Comparison of ENCODE assay signal across 14 cellular contexts in genomic region chr22:31271026-31271425, GRCh38. TPM values are rescaled to one million over a fixed set of nuclear protein-coding genes. Genes with fewer than 3 reads are reported as not detected.
DNase-seq lines count a peak whose midpoint lies in the region; ATAC-seq and TF ChIP-seq lines count a peak whose summit lies in the region.
"Had no signal": no experiment of that assay in that cellular context is flagged by ENCODE, and none has a peak within 500 bp of the region (broad histone marks: within the 10 kb centered on the region; RNA-seq: fewer than 3 reads in every experiment).

No MANE protein-coding gene starts in this region.

- H3K36me3 Mint-ChIP-seq in activated T-cell treated with anti-CD3 and anti-CD28 coated beads, Interleukin-2, amount 50 U/mL, for 72 hours (ENCODE audit: insufficient read depth in 2 of 2): peaks cover 8 to 28% of the 10 kb centered on the region in 2 donors
- H3K36me3 Mint-ChIP-seq in IgD-negative memory B cell: peaks cover 2% of the 10 kb centered on the region
- peaks cover 53% of the 10 kb centered on the region for H3K36me3 Mint-ChIP-seq in stimulated activated effector memory CD8-positive, alpha-beta T cell treated with anti-CD3 and anti-CD28 coated beads, Interleukin-12 subunit alpha, Interleukin-12 subunit beta, amount 100 ng/mL, for 72 hours

- no peak overlapping the region for H3K4me3 ChIP-seq in ascending aorta
- H3K4me3 ChIP-seq: upper lobe of left lung had no signal

- no peaks in the 10 kb centered on the region for H3K9me3 ChIP-seq in ascending aorta
- H3K9me3 ChIP-seq: upper lobe of left lung had no signal

- H3K4me3 Mint-ChIP-seq in activated T-cell treated with anti-CD3 and anti-CD28 coated beads, Interleukin-2, amount 50 U/mL, for 72 hours: no peak overlapping the region
- no peak overlapping the region for H3K4me3 Mint-ChIP-seq in IgD-negative memory B cell
- H3K4me3 Mint-ChIP-seq in stimulated activated effector memory CD8-positive, alpha-beta T cell treated with anti-CD3 and anti-CD28 coated beads, Interleukin-12 subunit alpha, Interleukin-12 subunit beta, amount 100 ng/mL, for 72 hours: no peak overlapping the region

- no peaks in the 10 kb centered on the region for H3K4me1 ChIP-seq in ascending aorta

- DNase-seq in activated T-cell treated with anti-CD3 and anti-CD28 coated beads, Interleukin-2, amount 50 U/mL, for 72 hours: no peak
- no peak for DNase-seq in activated T-cell treated with anti-CD3 and anti-CD28 coated beads, Interleukin-2, amount 50 U/mL, for 48 hours
- DNase-seq in islet precursor cell: peak; percentile 66
- no peak for DNase-seq in stimulated activated effector memory CD8-positive, alpha-beta T cell treated with anti-CD3 and anti-CD28 coated beads, Interleukin-12 subunit alpha, Interleukin-12 subunit beta, amount 100 ng/mL, for 72 hours (ENCODE audit: low spot score in 2 of 2)
- no peak for DNase-seq in left lobe of liver (ENCODE audit: low spot score)
- DNase-seq in ascending aorta (ENCODE audit: low spot score in 2 of 2): no peak
- no peak for DNase-seq in hepatic stellate cell (ENCODE audit: low spot score)
- DNase-seq: central memory CD4-positive, alpha-beta T cell; left ventricle myocardium superior; NCI-H774; retina; stimulated activated CD4-positive, alpha-beta T cell treated with anti-CD3 and anti-CD28 coated beads, Interleukin-1b, Interleukin-23, amount 100 ng/mL, for 48 hours; upper lobe of left lung had no signal

- peaks cover 19% of the 10 kb centered on the region for H3K4me1 Mint-ChIP-seq in activated T-cell treated with anti-CD3 and anti-CD28 coated beads, Interleukin-2, amount 50 U/mL, for 72 hours (ENCODE audit: low read depth)
- H3K4me1 Mint-ChIP-seq in IgD-negative memory B cell: no peaks in the 10 kb centered on the region
- H3K4me1 Mint-ChIP-seq in stimulated activated effector memory CD8-positive, alpha-beta T cell treated with anti-CD3 and anti-CD28 coated beads, Interleukin-12 subunit alpha, Interleukin-12 subunit beta, amount 100 ng/mL, for 72 hours: peaks cover 24% of the 10 kb centered on the region

- no peak for ATAC-seq in activated T-cell treated with anti-CD3 and anti-CD28 coated beads, Interleukin-2, amount 50 U/mL, for 72 hours (replicated peaks in 1 of 2)
- ATAC-seq in stimulated activated effector memory CD8-positive, alpha-beta T cell treated with anti-CD3 and anti-CD28 coated beads, Interleukin-12 subunit alpha, Interleukin-12 subunit beta, amount 100 ng/mL, for 72 hours: no peak
- no peak for ATAC-seq in left lobe of liver

- peaks cover 54 to 78% of the 10 kb centered on the region in 2 donors for H3K36me3 ChIP-seq in ascending aorta

- no peaks in the 10 kb centered on the region for H3K27me3 ChIP-seq in ascending aorta
- H3K27me3 ChIP-seq: upper lobe of left lung had no signal

- H3K9me3 Mint-ChIP-seq in activated T-cell treated with anti-CD3 and anti-CD28 coated beads, Interleukin-2, amount 50 U/mL, for 72 hours: no peaks in the 10 kb centered on the region
- no peaks in the 10 kb centered on the region for H3K9me3 Mint-ChIP-seq in IgD-negative memory B cell
- no peaks in the 10 kb centered on the region for H3K9me3 Mint-ChIP-seq in stimulated activated effector memory CD8-positive, alpha-beta T cell treated with anti-CD3 and anti-CD28 coated beads, Interleukin-12 subunit alpha, Interleukin-12 subunit beta, amount 100 ng/mL, for 72 hours

- TF ChIP-seq CTCF in ascending aorta (IDR thresholded peaks at IDR 0.05): no peak

- peak overlapping the region; percentile 29 for H3K27ac Mint-ChIP-seq in activated T-cell treated with anti-CD3 and anti-CD28 coated beads, Interleukin-2, amount 50 U/mL, for 72 hours
- H3K27ac Mint-ChIP-seq in IgD-negative memory B cell: peak overlapping the region in 2 of 3 donors; percentile 8 to 91
- H3K27ac Mint-ChIP-seq in stimulated activated effector memory CD8-positive, alpha-beta T cell treated with anti-CD3 and anti-CD28 coated beads, Interleukin-12 subunit alpha, Interleukin-12 subunit beta, amount 100 ng/mL, for 72 hours: peak overlapping the region; percentile 78

- intact Hi-C loops in ascending aorta (cut with DNase I): loop anchor here (5.0 kb wide), 1 partner anchor 164 kb away; the partner anchor contains the start of gene SELENOM

- no peaks in the 10 kb centered on the region for H3K27me3 Mint-ChIP-seq in activated T-cell treated with anti-CD3 and anti-CD28 coated beads, Interleukin-2, amount 50 U/mL, for 72 hours (ENCODE audit: low read depth)
- H3K27me3 Mint-ChIP-seq in IgD-negative memory B cell: no peaks in the 10 kb centered on the region

- no peak overlapping the region for H3K27ac ChIP-seq in ascending aorta

RNA-seq across cellular contexts. Expression of gene PIK3IP1, which starts 21.3 kb away (rescaled TPM):
- total RNA-seq in activated T-cell treated with anti-CD3 and anti-CD28 coated beads, Interleukin-2, amount 50 U/mL, for 72 hours: 10 to 100 TPM; 34.1 to 39.5 TPM
- polyA plus RNA-seq in IgD-negative memory B cell: 88.7 TPM
- 3.2 TPM for total RNA-seq in left lobe of liver
- 16.4 TPM for total RNA-seq in ascending aorta

RNA-seq across cellular contexts. Expression of gene LIMK2, which starts 58.9 kb away (rescaled TPM):
- 10 to 100 TPM; 36.2 to 37.0 TPM for total RNA-seq in activated T-cell treated with anti-CD3 and anti-CD28 coated beads, Interleukin-2, amount 50 U/mL, for 72 hours
- polyA plus RNA-seq in IgD-negative memory B cell: 9.1 TPM
- 7.3 TPM for total RNA-seq in left lobe of liver
- 18.4 TPM for total RNA-seq in ascending aorta
